ENCODE assay signal across 23 cellular contexts in the genomic region with DNA sequence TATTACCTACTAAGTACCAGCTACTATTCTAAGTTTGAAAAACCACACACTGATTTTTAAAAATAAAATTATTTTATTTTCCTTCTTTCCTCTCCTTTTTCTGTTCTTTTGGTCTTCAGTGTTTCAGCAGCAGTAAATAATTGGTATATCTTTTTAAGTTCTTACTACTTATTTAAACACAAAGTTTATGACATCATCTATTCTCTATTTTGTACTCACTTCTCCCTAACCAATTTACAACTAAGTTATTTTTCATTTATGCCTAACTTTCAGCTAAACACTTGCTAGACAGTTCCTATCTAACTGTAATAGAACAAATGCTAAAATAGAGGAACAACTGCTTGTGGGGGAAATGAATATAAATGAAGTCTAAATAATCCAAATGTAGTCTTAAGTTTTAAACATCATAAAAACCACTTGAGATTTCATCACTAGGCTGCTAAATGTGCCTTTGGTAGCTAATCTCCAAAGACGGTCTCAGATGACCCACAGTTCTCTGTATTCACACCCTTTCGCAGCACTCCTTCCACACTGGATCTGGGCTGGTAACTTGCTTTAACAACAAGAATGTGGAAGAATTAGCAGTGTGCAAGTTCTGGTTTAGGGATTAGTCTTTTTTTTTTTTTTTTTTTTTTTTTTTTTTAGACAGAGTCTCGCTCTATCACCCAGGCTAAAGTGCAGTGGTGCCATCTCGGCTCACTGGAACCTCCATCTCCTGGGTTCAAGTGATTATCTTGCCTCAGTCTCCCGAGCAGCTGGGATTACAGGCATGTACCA.
"Had no signal": no experiment of that assay in that cellular context is flagged by ENCODE, and none has a peak within 500 bp of the region (broad histone marks: within the 10 kb centered on the region; RNA-seq: fewer than 3 reads in every experiment).

No MANE protein-coding gene starts in this region.

- H3K4me3 Mint-ChIP-seq: brain; endodermal cell; nephron progenitor cell; T-helper 1 cell treated with Interleukin-12 subunit alpha and Interleukin-12 subunit beta and Interleukin-4 antibody, amounts not matched to agents 30 μg/mL and 1 μg/mL, for 36 hours had no signal

- FAIRE-seq: colon, keratinocyte had no signal

- DNase-seq: activated CD4-positive, alpha-beta T cell treated with anti-CD3 and anti-CD28 coated beads, Interleukin-2, amount 50 U/mL, for 4 hours; activated CD4-positive, CD25-positive, alpha-beta regulatory T cell treated with anti-CD3 and anti-CD28 coated beads, Interleukin-2, amount 50 U/mL, for 72 hours; activated gamma-delta T cell treated with Interleukin-2 at 50 U/mL for 16 hours; anterior cingulate cortex; caudate nucleus; endodermal cell; foreskin fibroblast; hypothalamus; midbrain; nephron progenitor cell; nucleus accumbens; posterior cingulate gyrus; retina; stimulated activated CD4-positive, alpha-beta T cell treated with anti-CD3 and anti-CD28 coated beads, Interleukin-12 subunit alpha, Interleukin-12 subunit beta, amount 100 ng/mL, for 4 hours; stimulated activated CD4-positive, alpha-beta T cell treated with anti-CD3 and anti-CD28 coated beads, Interleukin-1b, Interleukin-23, amount 100 ng/mL, for 48 hours; stimulated activated CD8-positive, alpha-beta memory T cell treated with anti-CD3 and anti-CD28 coated beads, Interleukin-4, amount 100 ng/mL, for 48 hours; stimulated activated naive CD4-positive, alpha-beta T cell had no signal

- H3K27me3 Mint-ChIP-seq: brain had no signal

- H3K4me1 Mint-ChIP-seq: endodermal cell had no signal

- H3K4me3 ChIP-seq: lung had no signal

- ATAC-seq: left lobe of liver had no signal

- H3K36me3 Mint-ChIP-seq: brain had no signal

- H3K9me3 Mint-ChIP-seq: brain; endodermal cell; nephron progenitor cell; T-helper 1 cell treated with Interleukin-12 subunit alpha and Interleukin-12 subunit beta and Interleukin-4 antibody, amounts not matched to agents 30 μg/mL and 1 μg/mL, for 36 hours had no signal

- H3K27ac Mint-ChIP-seq: T-helper 1 cell treated with Interleukin-12 subunit alpha and Interleukin-12 subunit beta and Interleukin-4 antibody, amounts not matched to agents 30 μg/mL and 1 μg/mL, for 36 hours had no signal
